In genomic region chr4:160143574-160143973, GRCh38 we compare ENCODE assay signal across 22 cellular contexts.
"Had no signal": no experiment of that assay in that cellular context is flagged by ENCODE, and none has a peak within 500 bp of the region (broad histone marks: within the 10 kb centered on the region; RNA-seq: fewer than 3 reads in every experiment).

No MANE protein-coding gene starts in this region.

- H3K9me3 ChIP-seq: body of pancreas, esophagus squamous epithelium, lower lobe of right lung, prostate gland, stomach, testis, upper lobe of right lung had no signal

- H3K27me3 ChIP-seq: body of pancreas, esophagus squamous epithelium, stomach, testis, upper lobe of right lung had no signal

- H3K36me3 ChIP-seq: esophagus squamous epithelium, lower lobe of right lung, prostate gland, stomach, upper lobe of right lung had no signal

- DNase-seq: activated CD4-positive, alpha-beta memory T cell treated with anti-CD3 and anti-CD28 coated beads, Interleukin-2, amount 10 ng/mL, durations not matched to agents 7 days and 5 days; activated CD4-positive, alpha-beta T cell treated with anti-CD3 and anti-CD28 coated beads for 48 hours; activated CD4-positive, CD25-positive, alpha-beta regulatory T cell; activated CD8-positive, alpha-beta memory T cell treated with anti-CD3 and anti-CD28 coated beads, Interleukin-2, amount 10 ng/mL, durations not matched to agents 7 days and 5 days; activated naive CD4-positive, alpha-beta T cell treated with Interleukin-2 at 50 U/mL for 16 hours; activated naive CD8-positive, alpha-beta T cell treated with anti-CD3 and anti-CD28 coated beads, Interleukin-2, amount 10 ng/mL, durations not matched to agents 7 days and 5 days; activated T-cell treated with anti-CD3 and anti-CD28 coated beads, Interleukin-2, amount 50 U/mL, for 24 hours; body of pancreas; effector CD8-positive, alpha-beta T cell; esophagus squamous epithelium; hippocampal formation; lower lobe of right lung; right cardiac atrium; stimulated activated CD4-positive, alpha-beta T cell treated with anti-CD3 and anti-CD28 coated beads, Interleukin-15, amount 100 ng/mL, for 24 hours; stimulated activated CD4-positive, alpha-beta T cell treated with anti-CD3 and anti-CD28 coated beads, Interleukin-2, amount 100 ng/mL, for 48 hours; stomach; T-cell; testis; upper lobe of right lung had no signal

- ATAC-seq: activated CD8-positive, alpha-beta memory T cell treated with anti-CD3 and anti-CD28 coated beads, Interleukin-2, amount 10 ng/mL, durations not matched to agents 7 days and 5 days; body of pancreas; lower lobe of right lung; right cardiac atrium; stimulated activated effector memory CD8-positive, alpha-beta T cell treated with anti-CD3 and anti-CD28 coated beads, Interleukin-12 subunit alpha, Interleukin-12 subunit beta, amount 100 ng/mL, for 72 hours; T-cell; upper lobe of right lung had no signal

- H3K27ac ChIP-seq: body of pancreas, esophagus squamous epithelium, lower lobe of right lung, prostate gland, skin epidermis, stomach, testis, upper lobe of right lung had no signal

- H3K4me1 ChIP-seq: body of pancreas, esophagus squamous epithelium, lower lobe of right lung, prostate gland, stomach, testis, upper lobe of right lung had no signal

- H3K4me3 ChIP-seq: body of pancreas, esophagus squamous epithelium, lower lobe of right lung, prostate gland, skin epidermis, stomach, testis, upper lobe of right lung had no signal
